In the genomic region with DNA sequence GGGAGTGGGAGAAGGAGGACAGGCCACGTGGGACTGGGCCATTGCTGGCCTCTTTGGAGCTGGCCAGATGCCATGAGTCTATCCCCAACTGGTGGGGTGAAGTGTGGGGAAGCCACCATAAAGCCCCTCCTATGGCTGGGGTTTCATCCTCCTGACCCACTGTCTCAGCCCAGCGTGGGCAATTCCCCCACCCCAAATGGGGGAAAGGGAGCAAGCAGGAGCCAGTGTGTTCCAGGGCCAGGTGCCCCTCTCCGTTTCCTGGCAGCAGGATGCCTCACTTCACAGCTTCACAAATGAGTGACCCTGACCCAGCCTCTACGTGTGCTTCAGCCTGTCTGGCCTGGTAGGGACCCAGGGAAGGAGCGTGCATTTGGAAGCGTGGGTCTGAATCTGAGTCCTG, we compare ENCODE assay signal across 22 cellular contexts.
"Had no signal": no experiment of that assay in that cellular context is flagged by ENCODE, and none has a peak within 500 bp of the region (broad histone marks: within the 10 kb centered on the region; RNA-seq: fewer than 3 reads in every experiment).

No MANE protein-coding gene starts in this region.

- H3K4me1 Mint-ChIP-seq: activated B cell treated with CpG ODN at 0.5 μM for 24 hours; activated CD4-positive, alpha-beta T cell treated with anti-CD3 and anti-CD28 coated beads, Interleukin-2, amount 10 ng/mL, durations not matched to agents 24 days and 14 days; T-helper 17 cell had no signal

- H3K36me3 Mint-ChIP-seq: activated naive CD8-positive, alpha-beta T cell had no signal

- ATAC-seq: T-helper 17 cell had no signal

- H3K27me3 ChIP-seq: brain microvascular endothelial cell, cardiac muscle cell had no signal

- DNase-seq: activated B cell treated with CpG ODN at 0.5 μM for 24 hours; activated CD4-positive, alpha-beta T cell treated with anti-CD3 and anti-CD28 coated beads for 1 hour; activated CD4-positive, alpha-beta T cell treated with anti-CD3 and anti-CD28 coated beads, Interleukin-2, amount 10 ng/mL, durations not matched to agents 24 days and 14 days; activated CD4-positive, alpha-beta T cell treated with anti-CD3 and anti-CD28 coated beads, Interleukin-2, amount 50 U/mL, for 48 hours; activated gamma-delta T cell; activated naive CD4-positive, alpha-beta T cell treated with anti-CD3 and anti-CD28 coated beads for 36 hours; activated T-cell treated with anti-CD3 and anti-CD28 coated beads, Interleukin-2, amount 50 U/mL, for 24 hours; brain microvascular endothelial cell; MM.1S; NCI-H1694; NCI-H2029; NCI-H2107; NCI-H2171 treated with DMSO at 0.1 percent for 48 hours; NCI-H226; NCI-H526; NCI-H82; SIG-M5; T-helper 17 cell; T-helper 9 cell had no signal

- H3K9me3 Mint-ChIP-seq: activated B cell treated with CpG ODN at 0.5 μM for 24 hours had no signal

- H3K4me3 ChIP-seq: cardiac muscle cell had no signal

- H3K27ac ChIP-seq: brain microvascular endothelial cell, cardiac muscle cell had no signal

- H3K27ac Mint-ChIP-seq: activated B cell treated with CpG ODN at 0.5 μM for 24 hours; activated CD4-positive, alpha-beta T cell treated with anti-CD3 and anti-CD28 coated beads, Interleukin-2, amount 10 ng/mL, durations not matched to agents 24 days and 14 days; activated naive CD4-positive, alpha-beta T cell treated with anti-CD3 and anti-CD28 coated beads for 36 hours; activated naive CD8-positive, alpha-beta T cell; activated T-cell treated with anti-CD3 and anti-CD28 coated beads, Interleukin-2, amount 50 U/mL, for 24 hours; activated T-helper 1 cell treated with anti-CD3 and anti-CD28 coated beads, Interleukin-12 subunit alpha, Interleukin-12 subunit beta, Interleukin-2, Interleukin-4 antibody, amounts not matched to agents 30 ng/mL and 10 ng/mL and 1 ng/mL, durations not matched to agents 14 hours and 24 hours and 36 hours; T-helper 17 cell had no signal

- H3K36me3 ChIP-seq: brain microvascular endothelial cell, cardiac muscle cell had no signal

- H3K27me3 Mint-ChIP-seq: activated CD4-positive, alpha-beta T cell treated with anti-CD3 and anti-CD28 coated beads, Interleukin-2, amount 10 ng/mL, durations not matched to agents 24 days and 14 days; activated naive CD8-positive, alpha-beta T cell; activated T-cell treated with anti-CD3 and anti-CD28 coated beads, Interleukin-2, amount 50 U/mL, for 24 hours; T-helper 17 cell had no signal

- H3K4me3 Mint-ChIP-seq: activated B cell treated with CpG ODN at 0.5 μM for 24 hours; activated CD4-positive, alpha-beta T cell treated with anti-CD3 and anti-CD28 coated beads, Interleukin-2, amount 10 ng/mL, durations not matched to agents 24 days and 14 days; activated naive CD4-positive, alpha-beta T cell treated with anti-CD3 and anti-CD28 coated beads for 36 hours; activated naive CD8-positive, alpha-beta T cell; activated T-cell treated with anti-CD3 and anti-CD28 coated beads, Interleukin-2, amount 50 U/mL, for 24 hours; activated T-helper 1 cell treated with anti-CD3 and anti-CD28 coated beads, Interleukin-12 subunit alpha, Interleukin-12 subunit beta, Interleukin-2, Interleukin-4 antibody, amounts not matched to agents 30 ng/mL and 10 ng/mL and 1 ng/mL, durations not matched to agents 14 hours and 24 hours and 36 hours; T-helper 17 cell had no signal
